In the genomic region with DNA sequence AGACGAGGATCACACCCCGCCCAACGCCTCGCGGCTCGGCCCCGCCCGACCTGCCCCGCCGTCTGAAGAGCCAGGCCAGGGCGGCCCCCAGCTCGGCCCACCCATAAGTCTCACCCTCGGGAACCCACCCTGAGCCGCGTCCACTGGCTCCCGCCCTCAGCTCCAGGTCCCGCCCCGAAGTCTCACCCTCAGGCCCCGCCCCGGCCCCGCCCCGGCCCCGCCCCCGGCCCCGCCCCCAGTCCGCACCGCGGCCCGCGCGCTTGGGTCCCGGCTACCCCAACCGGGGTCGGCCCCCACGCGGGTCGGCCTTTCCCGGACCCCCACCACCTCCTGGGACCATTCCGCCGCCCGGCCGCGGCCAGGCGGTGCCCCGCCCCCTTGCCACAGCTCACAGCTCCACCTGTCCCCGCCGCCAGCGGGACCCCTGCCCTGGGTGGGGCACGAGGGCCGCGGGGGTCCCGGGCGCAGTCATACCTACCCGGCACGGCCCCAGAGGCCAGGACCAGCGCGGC, we compare ENCODE assay signal across 8 cellular contexts. TPM values are rescaled to one million over a fixed set of nuclear protein-coding genes. Genes with fewer than 3 reads are reported as not detected.
DNase-seq lines count a peak whose midpoint lies in the region; ATAC-seq and TF ChIP-seq lines count a peak whose summit lies in the region.

No MANE protein-coding gene starts in this region.

- H3K9me3 Mint-ChIP-seq in WTC11 = no peaks in the 10 kb centered on the region

- peak; percentile 42 for DNase-seq in WTC11 (ENCODE audit: low spot score)
- peak in 37 of 61 donors; percentile 13 to 77 (median 38) for DNase-seq in caudate nucleus (lab: John Stamatoyannopoulos, UW)
- DNase-seq in left lobe of liver (ENCODE audit: low spot score) = peak; percentile 56
- peak in 2 of 3 experiments; percentile 24 to 29 for DNase-seq in stimulated activated CD4-positive, alpha-beta T cell treated with anti-CD3 and anti-CD28 coated beads, TNF-alpha, amount 100 ng/mL, for 4 hours (ENCODE audit: low read depth in 3 of 3)
- DNase-seq in posterior vena cava (ENCODE audit: low spot score) = no peak
- DNase-seq in NCI-H1436 treated with DMSO at 0.1 percent for 48 hours (lab: John Stamatoyannopoulos, UW) = no peak

- no peaks in the 10 kb centered on the region for H3K36me3 Mint-ChIP-seq in WTC11

- POLR2A ChIA-PET in WTC11 (lab: Charles Lee) = interaction anchor here (1.1 kb wide), 1 partner anchor 56 kb away, joined by 4 read pairs; no protein-coding TSS in a partner anchor

- no peak for TF ChIP-seq CTCF in C4-2B (conservative IDR thresholded peaks at IDR 0.05)
- no peak for TF ChIP-seq CTCF in WTC11 (IDR thresholded peaks at IDR 0.05)

- intact Hi-C loops in posterior vena cava (cut with DNase I) = no loop called here

- CTCF ChIA-PET in WTC11 (lab: Charles Lee) = interaction anchor here (0.6 to 2.4 kb wide), 9 partner anchors 10 to 573 kb away, joined by 3 to 8 read pairs (median 4); no protein-coding TSS in a partner anchor

- no peak overlapping the region for H3K27ac Mint-ChIP-seq in WTC11

- ATAC-seq in HG02798 (IDR thresholded peaks at IDR 0.05; ENCODE audit: poor library complexity, unreplicated experiment) (peak; percentile 49), WTC11 (peak; percentile 56), left lobe of liver (peak; percentile 80)

- H3K4me3 Mint-ChIP-seq in WTC11 = peak overlapping the region; percentile 47

- H3K27ac ChIP-seq in C4-2B (peak overlapping the region; percentile 25; the same call in 1 of the 2 replicates), caudate nucleus (ENCODE audit: low read depth, low read length) (no peak overlapping the region)

- peaks cover 2% of the 10 kb centered on the region for H3K4me1 Mint-ChIP-seq in WTC11

- peaks cover 59% of the 10 kb centered on the region for H3K27me3 Mint-ChIP-seq in WTC11 (ENCODE audit: low read depth)

TF ChIP-seq in WTC11, 78 proteins besides CTCF, POLR2A, EP300 and RAD21:
- no peak for TF ChIP-seq CREB1 (CRISPR knock-in tag; IDR thresholded peaks at IDR 0.05)
- TF ChIP-seq ZNF317 (CRISPR knock-in tag; IDR thresholded peaks at IDR 0.05; ENCODE audit: borderline replicate concordance, low read depth) = no peak
- TF ChIP-seq, protein P1, sequence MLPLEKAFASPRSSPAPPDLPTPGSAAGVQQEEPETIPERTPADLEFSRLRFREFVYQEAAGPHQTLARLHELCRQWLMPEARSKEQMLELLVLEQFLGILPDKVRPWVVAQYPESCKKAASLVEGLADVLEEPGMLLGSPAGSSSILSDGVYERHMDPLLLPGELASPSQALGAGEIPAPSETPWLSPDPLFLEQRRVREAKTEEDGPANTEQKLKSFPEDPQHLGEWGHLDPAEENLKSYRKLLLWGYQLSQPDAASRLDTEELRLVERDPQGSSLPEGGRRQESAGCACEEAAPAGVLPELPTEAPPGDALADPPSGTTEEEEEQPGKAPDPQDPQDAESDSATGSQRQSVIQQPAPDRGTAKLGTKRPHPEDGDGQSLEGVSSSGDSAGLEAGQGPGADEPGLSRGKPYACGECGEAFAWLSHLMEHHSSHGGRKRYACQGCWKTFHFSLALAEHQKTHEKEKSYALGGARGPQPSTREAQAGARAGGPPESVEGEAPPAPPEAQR (CRISPR knock-in tag; IDR thresholded peaks at IDR 0.05) = no peak
- TF ChIP-seq FOXP1 (CRISPR knock-in tag; IDR thresholded peaks at IDR 0.05; ENCODE audit: borderline replicate concordance) = no peak
- no peak for TF ChIP-seq ZBTB21 (CRISPR knock-in tag; IDR thresholded peaks at IDR 0.05; ENCODE audit: borderline replicate concordance)
- TF ChIP-seq CREM (CRISPR knock-in tag; IDR thresholded peaks at IDR 0.05) = no peak
- no peak for TF ChIP-seq ETV6 (CRISPR knock-in tag; IDR thresholded peaks at IDR 0.05)
- no peak for TF ChIP-seq OVOL2 (CRISPR knock-in tag; IDR thresholded peaks at IDR 0.05; ENCODE audit: borderline replicate concordance)
- no peak for TF ChIP-seq ZNF671 (CRISPR knock-in tag; IDR thresholded peaks at IDR 0.05)
- TF ChIP-seq, protein P2, sequence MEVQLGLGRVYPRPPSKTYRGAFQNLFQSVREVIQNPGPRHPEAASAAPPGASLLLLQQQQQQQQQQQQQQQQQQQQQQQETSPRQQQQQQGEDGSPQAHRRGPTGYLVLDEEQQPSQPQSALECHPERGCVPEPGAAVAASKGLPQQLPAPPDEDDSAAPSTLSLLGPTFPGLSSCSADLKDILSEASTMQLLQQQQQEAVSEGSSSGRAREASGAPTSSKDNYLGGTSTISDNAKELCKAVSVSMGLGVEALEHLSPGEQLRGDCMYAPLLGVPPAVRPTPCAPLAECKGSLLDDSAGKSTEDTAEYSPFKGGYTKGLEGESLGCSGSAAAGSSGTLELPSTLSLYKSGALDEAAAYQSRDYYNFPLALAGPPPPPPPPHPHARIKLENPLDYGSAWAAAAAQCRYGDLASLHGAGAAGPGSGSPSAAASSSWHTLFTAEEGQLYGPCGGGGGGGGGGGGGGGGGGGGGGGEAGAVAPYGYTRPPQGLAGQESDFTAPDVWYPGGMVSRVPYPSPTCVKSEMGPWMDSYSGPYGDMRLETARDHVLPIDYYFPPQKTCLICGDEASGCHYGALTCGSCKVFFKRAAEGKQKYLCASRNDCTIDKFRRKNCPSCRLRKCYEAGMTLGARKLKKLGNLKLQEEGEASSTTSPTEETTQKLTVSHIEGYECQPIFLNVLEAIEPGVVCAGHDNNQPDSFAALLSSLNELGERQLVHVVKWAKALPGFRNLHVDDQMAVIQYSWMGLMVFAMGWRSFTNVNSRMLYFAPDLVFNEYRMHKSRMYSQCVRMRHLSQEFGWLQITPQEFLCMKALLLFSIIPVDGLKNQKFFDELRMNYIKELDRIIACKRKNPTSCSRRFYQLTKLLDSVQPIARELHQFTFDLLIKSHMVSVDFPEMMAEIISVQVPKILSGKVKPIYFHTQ (CRISPR knock-in tag; IDR thresholded peaks at IDR 0.05) = no peak
- TF ChIP-seq PRRX2 (CRISPR knock-in tag; IDR thresholded peaks at IDR 0.05) = no peak
- TF ChIP-seq, protein P3, sequence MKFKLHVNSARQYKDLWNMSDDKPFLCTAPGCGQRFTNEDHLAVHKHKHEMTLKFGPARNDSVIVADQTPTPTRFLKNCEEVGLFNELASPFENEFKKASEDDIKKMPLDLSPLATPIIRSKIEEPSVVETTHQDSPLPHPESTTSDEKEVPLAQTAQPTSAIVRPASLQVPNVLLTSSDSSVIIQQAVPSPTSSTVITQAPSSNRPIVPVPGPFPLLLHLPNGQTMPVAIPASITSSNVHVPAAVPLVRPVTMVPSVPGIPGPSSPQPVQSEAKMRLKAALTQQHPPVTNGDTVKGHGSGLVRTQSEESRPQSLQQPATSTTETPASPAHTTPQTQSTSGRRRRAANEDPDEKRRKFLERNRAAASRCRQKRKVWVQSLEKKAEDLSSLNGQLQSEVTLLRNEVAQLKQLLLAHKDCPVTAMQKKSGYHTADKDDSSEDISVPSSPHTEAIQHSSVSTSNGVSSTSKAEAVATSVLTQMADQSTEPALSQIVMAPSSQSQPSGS (CRISPR knock-in tag; IDR thresholded peaks at IDR 0.05; ENCODE audit: borderline replicate concordance, low read depth) = no peak
- TF ChIP-seq, protein P4, sequence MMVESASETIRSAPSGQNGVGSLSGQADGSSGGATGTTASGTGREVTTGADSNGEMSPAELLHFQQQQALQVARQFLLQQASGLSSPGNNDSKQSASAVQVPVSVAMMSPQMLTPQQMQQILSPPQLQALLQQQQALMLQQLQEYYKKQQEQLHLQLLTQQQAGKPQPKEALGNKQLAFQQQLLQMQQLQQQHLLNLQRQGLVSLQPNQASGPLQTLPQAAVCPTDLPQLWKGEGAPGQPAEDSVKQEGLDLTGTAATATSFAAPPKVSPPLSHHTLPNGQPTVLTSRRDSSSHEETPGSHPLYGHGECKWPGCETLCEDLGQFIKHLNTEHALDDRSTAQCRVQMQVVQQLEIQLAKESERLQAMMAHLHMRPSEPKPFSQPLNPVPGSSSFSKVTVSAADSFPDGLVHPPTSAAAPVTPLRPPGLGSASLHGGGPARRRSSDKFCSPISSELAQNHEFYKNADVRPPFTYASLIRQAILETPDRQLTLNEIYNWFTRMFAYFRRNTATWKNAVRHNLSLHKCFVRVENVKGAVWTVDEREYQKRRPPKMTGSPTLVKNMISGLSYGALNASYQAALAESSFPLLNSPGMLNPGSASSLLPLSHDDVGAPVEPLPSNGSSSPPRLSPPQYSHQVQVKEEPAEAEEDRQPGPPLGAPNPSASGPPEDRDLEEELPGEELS (CRISPR knock-in tag; IDR thresholded peaks at IDR 0.05) = no peak
- no peak for TF ChIP-seq ZNF138 (CRISPR knock-in tag; conservative IDR thresholded peaks at IDR 0.05)
- TF ChIP-seq, protein P5, sequence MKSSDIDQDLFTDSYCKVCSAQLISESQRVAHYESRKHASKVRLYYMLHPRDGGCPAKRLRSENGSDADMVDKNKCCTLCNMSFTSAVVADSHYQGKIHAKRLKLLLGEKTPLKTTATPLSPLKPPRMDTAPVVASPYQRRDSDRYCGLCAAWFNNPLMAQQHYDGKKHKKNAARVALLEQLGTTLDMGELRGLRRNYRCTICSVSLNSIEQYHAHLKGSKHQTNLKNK (CRISPR knock-in tag; IDR thresholded peaks at IDR 0.05) = no peak
- TF ChIP-seq, protein P6, sequence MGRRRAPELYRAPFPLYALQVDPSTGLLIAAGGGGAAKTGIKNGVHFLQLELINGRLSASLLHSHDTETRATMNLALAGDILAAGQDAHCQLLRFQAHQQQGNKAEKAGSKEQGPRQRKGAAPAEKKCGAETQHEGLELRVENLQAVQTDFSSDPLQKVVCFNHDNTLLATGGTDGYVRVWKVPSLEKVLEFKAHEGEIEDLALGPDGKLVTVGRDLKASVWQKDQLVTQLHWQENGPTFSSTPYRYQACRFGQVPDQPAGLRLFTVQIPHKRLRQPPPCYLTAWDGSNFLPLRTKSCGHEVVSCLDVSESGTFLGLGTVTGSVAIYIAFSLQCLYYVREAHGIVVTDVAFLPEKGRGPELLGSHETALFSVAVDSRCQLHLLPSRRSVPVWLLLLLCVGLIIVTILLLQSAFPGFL (CRISPR knock-in tag; IDR thresholded peaks at IDR 0.05; ENCODE audit: borderline replicate concordance) = no peak
- no peak for TF ChIP-seq SMAD3 (CRISPR knock-in tag; IDR thresholded peaks at IDR 0.05; ENCODE audit: borderline replicate concordance)
- TF ChIP-seq, protein P7, sequence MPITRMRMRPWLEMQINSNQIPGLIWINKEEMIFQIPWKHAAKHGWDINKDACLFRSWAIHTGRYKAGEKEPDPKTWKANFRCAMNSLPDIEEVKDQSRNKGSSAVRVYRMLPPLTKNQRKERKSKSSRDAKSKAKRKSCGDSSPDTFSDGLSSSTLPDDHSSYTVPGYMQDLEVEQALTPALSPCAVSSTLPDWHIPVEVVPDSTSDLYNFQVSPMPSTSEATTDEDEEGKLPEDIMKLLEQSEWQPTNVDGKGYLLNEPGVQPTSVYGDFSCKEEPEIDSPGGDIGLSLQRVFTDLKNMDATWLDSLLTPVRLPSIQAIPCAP (CRISPR knock-in tag; IDR thresholded peaks at IDR 0.05) = no peak
- TF ChIP-seq NR2C2 (CRISPR knock-in tag; IDR thresholded peaks at IDR 0.05) = no peak

RNA-seq across cellular contexts. Expression of a gene that starts 0.5 kb away (rescaled TPM):
- total RNA-seq in WTC11 (2021) (3.3 to 4.4 TPM (median 3.7 TPM) in 3 replicates), left lobe of liver (0.48 TPM), posterior vena cava (1 to 10 TPM in 1 of 2 donors, under 1 TPM in 1; 0.51 to 1.2 TPM)

Comparison
In these comparisons a context has a peak if more than half of its experiments do, and no peak if none do; other contexts are left out.
1. DNase-seq: peak in WTC11 (single experiment), caudate nucleus (37 of 61), left lobe of liver (single experiment) and stimulated activated CD4-positive, alpha-beta T cell treated with anti-CD3 and anti-CD28 coated beads, TNF-alpha, amount 100 ng/mL, for 4 hours (2 of 3); none in posterior vena cava (single experiment) and NCI-H1436 treated with DMSO at 0.1 percent for 48 hours (single experiment).
2. Peak in every context shown above with its lines, with median percentiles within 50 percentile points of each other: ATAC-seq.